ENCODE assay signal across 15 cellular contexts in genomic region chr17:50209133-50209471, GRCh38. TPM values are rescaled to one million over a fixed set of nuclear protein-coding genes. Genes with fewer than 3 reads are reported as not detected.
A peak's percentile ranks its signal among the peaks of the same experiment; 100 is the strongest.
DNase-seq lines count a peak whose midpoint lies in the region; TF ChIP-seq lines count a peak whose summit lies in the region.
"Had no signal": no experiment of that assay in that cellular context is flagged by ENCODE, and none has a peak within 500 bp of the region (broad histone marks: within the 10 kb centered on the region; RNA-seq: fewer than 3 reads in every experiment).

No MANE protein-coding gene starts in this region.

- WGBS in mesodermal cell (ENCODE audit: insufficient coverage in 2 of 2), 2 experiments, result 83 to 95% methylated on average over 4 to 5 of the region's 6 CpGs
- 81 to 86% (median 82%) methylated on average over 6 of the region's 6 CpGs for WGBS in spleen, 5 donors

- H3K9me3 ChIP-seq in HUES48 (ENCODE audit: control insufficient read depth, insufficient read depth, low read length) (no peaks in the 10 kb centered on the region), ascending aorta (no peaks in the 10 kb centered on the region), mesodermal cell (ENCODE audit: control insufficient read depth, low read length) (no peaks in the 10 kb centered on the region), spleen (no peaks in the 10 kb centered on the region)

- H3K27ac ChIP-seq in HUES48 (ENCODE audit: low read depth, low read length) (peak overlapping the region; percentile 49), ascending aorta (peak overlapping the region; percentile 95 to 96), mesodermal cell (ENCODE audit: low read depth, low read length, severe bottlenecking) (peak overlapping the region; percentile 100), spleen (peak overlapping the region in 7 of 8 donors; percentile 29 to 78 (median 49))

- no peak for TF ChIP-seq POLR2A in spleen (IDR thresholded peaks at IDR 0.05)

- H3K27me3 ChIP-seq in HUES48 (ENCODE audit: control insufficient read depth, insufficient read depth, low read length) (peaks cover 6% of the 10 kb centered on the region; the same call in 1 of the 2 replicates), ascending aorta (no peaks in the 10 kb centered on the region), spleen (replicated peaks in 1 of 7) (peaks cover 0 to 85% (median 4%) of the 10 kb centered on the region in 7 donors)

- H3K4me1 ChIP-seq in HUES48 (ENCODE audit: control insufficient read depth, insufficient read depth, low read length) (peaks cover 67% of the 10 kb centered on the region), ascending aorta (peaks cover 20 to 37% of the 10 kb centered on the region in 2 donors), mesodermal cell (ENCODE audit: control insufficient read depth, insufficient read depth, low read length, poor library complexity, severe bottlenecking) (peaks cover 77% of the 10 kb centered on the region), spleen (peaks cover 0 to 78% (median 15%) of the 10 kb centered on the region in 6 donors)

- TF ChIP-seq CTCF in ascending aorta (IDR thresholded peaks at IDR 0.05), result no peak
- TF ChIP-seq CTCF in spleen (IDR thresholded peaks at IDR 0.05 in 8 of 11, conservative IDR thresholded peaks at IDR 0.05 in 3 of 11), result no peak

- H3K36me3 ChIP-seq in HUES48 (ENCODE audit: control insufficient read depth, insufficient read depth, low read length) (no peaks in the 10 kb centered on the region), ascending aorta (no peaks in the 10 kb centered on the region), mesodermal cell (ENCODE audit: control insufficient read depth, insufficient read depth, low read length) (no peaks in the 10 kb centered on the region), spleen (no peaks in the 10 kb centered on the region)

- intact Hi-C loops in ascending aorta (cut with DNase I) (no loop called here), spleen (cut with DNase I; ENCODE audit: low total_unique reads) (no loop called here)

- H3K4me3 ChIP-seq in HUES48 (ENCODE audit: low read depth, low read length) (no peak overlapping the region), ascending aorta (no peak overlapping the region), mesodermal cell (ENCODE audit: extremely low read depth, insufficient read depth, low read length, poor library complexity, severe bottlenecking) (no peak overlapping the region), spleen (no peak overlapping the region)

- in situ Hi-C loops in G401 (cut with HindIII; ENCODE audit: low sequenced_read_pairs), result loop anchor here (5.0 kb wide), 1 partner anchor 43 kb away; no protein-coding TSS in a partner anchor

- no peak overlapping the region for H3K9ac ChIP-seq in HUES48 (ENCODE audit: low read depth, low read length)

- peak in 1 of 2 donors; percentile 34 for DNase-seq in ascending aorta (ENCODE audit: low spot score in 2 of 2)
- DNase-seq in spleen, result no peak
- no peak for DNase-seq in NCI-H446 (lab: John Stamatoyannopoulos, UW)
- DNase-seq in AG20443 (ENCODE audit: low spot score), result no peak
- DNase-seq in T-helper 9 cell, result no peak
- no peak for DNase-seq in G401 (ENCODE audit: low spot score)
- DNase-seq: activated CD8-positive, alpha-beta T cell treated with anti-CD3 and anti-CD28 coated beads for 36 hours; activated naive CD4-positive, alpha-beta T cell treated with Interleukin-2 at 50 U/mL for 16 hours; C1 segment of cervical spinal cord; cerebellar nuclear complex; naive B cell; NCI-H1105; NCI-H446 treated with DMSO at 0.1 percent for 48 hours had no signal

RNA-seq across cellular contexts. Expression of gene COL1A1, which starts 7.7 kb away (rescaled TPM):
- 547 TPM for total RNA-seq in ascending aorta
- 852 TPM for polyA plus RNA-seq in mesodermal cell (2013, experiment 1 of 2)
- polyA plus RNA-seq in mesodermal cell (2013, experiment 2 of 2), result 735 TPM
- total RNA-seq in spleen, result 100 to 1,000 TPM in 2 of 7 donors, 10 to 100 TPM in 4, 1 to 10 TPM in 1; 7.4 to 458 (median 65.4) TPM
- 10 to 100 TPM in 2 of 3 donors, 1 to 10 TPM in 1; 7.1 to 24.0 (median 11.3) TPM for polyA plus RNA-seq in spleen
- total RNA-seq in G401 (2014; rRNA removed; shearing (Covaris generic)), result 72.4 and 86.8 TPM in 2 replicates

RNA-seq across cellular contexts. Expression of gene SGCA, which starts 43.3 kb away (rescaled TPM):
- total RNA-seq in ascending aorta (78.5 TPM), spleen (1 to 10 TPM in 6 of 7 donors, not detected in 1; 1.2 to 4.7 (median 2.7) TPM)
- 2.4 TPM for polyA plus RNA-seq in mesodermal cell (2013, experiment 1 of 2)
- polyA plus RNA-seq in mesodermal cell (2013, experiment 2 of 2), result 1.3 TPM
- polyA plus RNA-seq in spleen, result 1 to 10 TPM; 3.7 to 5.9 (median 5.7) TPM
- 19.0 and 49.0 TPM in 2 replicates for total RNA-seq in G401 (2014; rRNA removed; shearing (Covaris generic))

RNA-seq across cellular contexts. Expression of gene PPP1R9B, which starts 58.6 kb away (rescaled TPM):
- 63.5 TPM for total RNA-seq in ascending aorta
- 45.5 TPM for polyA plus RNA-seq in mesodermal cell (2013, experiment 1 of 2)
- polyA plus RNA-seq in mesodermal cell (2013, experiment 2 of 2), result 36.7 TPM
- 100 to 1,000 TPM in 4 of 7 donors, 10 to 100 TPM in 3; 54.1 to 136 (median 112) TPM for total RNA-seq in spleen
- polyA plus RNA-seq in spleen, result 100 to 1,000 TPM in 1 of 3 donors, 10 to 100 TPM in 2; 30.0 to 105 (median 40.9) TPM
- 49.7 and 59.6 TPM in 2 replicates for total RNA-seq in G401 (2014; rRNA removed; shearing (Covaris generic))

Comparison
In these comparisons a context has a peak if more than half of its experiments do, and no peak if none do; other contexts are left out.
1. H3K27ac ChIP-seq: peak in every context shown above with its lines; median percentile 100 in mesodermal cell; 96 in ascending aorta; 49 in HUES48; 49 in spleen.